ENCODE assay signal across 35 cellular contexts in genomic region chr13:88294368-88294767, GRCh38.
"Had no signal": no experiment of that assay in that cellular context is flagged by ENCODE, and none has a peak within 500 bp of the region (broad histone marks: within the 10 kb centered on the region; RNA-seq: fewer than 3 reads in every experiment).

No MANE protein-coding gene starts in this region.

- ATAC-seq: activated CD4-positive, CD25-positive, alpha-beta regulatory T cell treated with anti-CD3 and anti-CD28 coated beads, Interleukin-2, amount 50 U/mL, for 24 hours; activated CD8-positive, alpha-beta memory T cell treated with anti-CD3 and anti-CD28 coated beads, Interleukin-2, amount 10 ng/mL, durations not matched to agents 7 days and 5 days; activated CD8-positive, alpha-beta T cell treated with anti-CD3 and anti-CD28 coated beads for 36 hours; activated naive CD8-positive, alpha-beta T cell treated with anti-CD3 and anti-CD28 coated beads, Interleukin-2, amount 50 U/mL, for 24 hours; body of pancreas; foreskin keratinocyte; gastrocnemius medialis; heart left ventricle; T-helper 17 cell had no signal

- H3K27me3 ChIP-seq: adrenal gland, body of pancreas, esophagus muscularis mucosa, foreskin keratinocyte, gastrocnemius medialis, heart left ventricle had no signal

- H3K4me1 Mint-ChIP-seq: activated B cell treated with CpG ODN at 0.5 μM for 24 hours; activated CD8-positive, alpha-beta memory T cell treated with anti-CD3 and anti-CD28 coated beads, Interleukin-2, amount 10 ng/mL, durations not matched to agents 7 days and 5 days; activated naive CD4-positive, alpha-beta T cell treated with anti-CD3 and anti-CD28 coated beads, Interleukin-2, amount 50 U/mL, for 24 hours; activated naive CD8-positive, alpha-beta T cell treated with anti-CD3 and anti-CD28 coated beads for 36 hours; activated naive CD8-positive, alpha-beta T cell treated with anti-CD3 and anti-CD28 coated beads, Interleukin-2, amount 50 U/mL, for 24 hours; T-helper 17 cell had no signal

- H3K27ac Mint-ChIP-seq: activated B cell treated with CpG ODN at 0.5 μM for 24 hours; activated CD8-positive, alpha-beta memory T cell treated with anti-CD3 and anti-CD28 coated beads, Interleukin-2, amount 10 ng/mL, durations not matched to agents 7 days and 5 days; activated CD8-positive, alpha-beta T cell treated with anti-CD3 and anti-CD28 coated beads for 36 hours; activated naive CD4-positive, alpha-beta T cell treated with anti-CD3 and anti-CD28 coated beads for 36 hours; activated naive CD4-positive, alpha-beta T cell treated with anti-CD3 and anti-CD28 coated beads, Interleukin-2, amount 50 U/mL, for 24 hours; activated naive CD8-positive, alpha-beta T cell treated with anti-CD3 and anti-CD28 coated beads for 36 hours; activated naive CD8-positive, alpha-beta T cell treated with anti-CD3 and anti-CD28 coated beads, Interleukin-2, amount 50 U/mL, for 24 hours; activated T-helper 1 cell treated with anti-CD3 and anti-CD28 coated beads, Interleukin-12 subunit alpha, Interleukin-12 subunit beta, Interleukin-2, Interleukin-4 antibody, amounts not matched to agents 30 ng/mL and 10 ng/mL and 1 ng/mL, durations not matched to agents 14 hours and 24 hours and 36 hours; activated T-helper 2 cell treated with anti-CD3 and anti-CD28 coated beads, Interferon-gamma antibody, Interleukin-2, Interleukin-4, amounts not matched to agents 10 μg/mL and 5 μg/mL and 100 μg/mL, durations not matched to agents 14 hours and 24 hours and 36 hours; T-helper 17 cell; T-helper 2 cell treated with Interferon-gamma antibody and Interleukin-4, amounts not matched to agents 5 μg/mL and 100 μg/mL, for 36 hours had no signal

- H3K36me3 ChIP-seq: adrenal gland, esophagus muscularis mucosa, gastrocnemius medialis, heart left ventricle, WERI-Rb-1 had no signal

- DNase-seq: activated B cell treated with CpG ODN at 0.5 μM for 24 hours; activated CD4-positive, alpha-beta T cell treated with anti-CD3 and anti-CD28 coated beads for 48 hours; activated CD4-positive, alpha-beta T cell treated with anti-CD3 and anti-CD28 coated beads, Interleukin-2, amount 50 U/mL, for 1 hour; activated CD4-positive, alpha-beta T cell treated with anti-CD3 and anti-CD28 coated beads, Interleukin-2, amount 50 U/mL, for 48 hours; activated CD8-positive, alpha-beta memory T cell treated with anti-CD3 and anti-CD28 coated beads, Interleukin-2, amount 10 ng/mL, durations not matched to agents 7 days and 5 days; activated CD8-positive, alpha-beta memory T cell treated with anti-CD3 and anti-CD28 coated beads, Interleukin-2, amount 50 U/mL, for 4 hours; activated CD8-positive, alpha-beta T cell treated with anti-CD3 and anti-CD28 coated beads for 36 hours; activated effector memory CD4-positive, alpha-beta T cell treated with anti-CD3 and anti-CD28 coated beads, Interleukin-2, amount 50 U/mL, for 16 hours; activated naive CD4-positive, alpha-beta T cell treated with anti-CD3 and anti-CD28 coated beads for 36 hours; activated naive CD8-positive, alpha-beta T cell treated with anti-CD3 and anti-CD28 coated beads for 36 hours; activated naive CD8-positive, alpha-beta T cell treated with anti-CD3 and anti-CD28 coated beads, Interleukin-2, amount 50 U/mL, for 24 hours; activated T-cell treated with anti-CD3 and anti-CD28 coated beads, Interleukin-2, amount 50 U/mL, for 1 hour; activated T-cell treated with anti-CD3 and anti-CD28 coated beads, Interleukin-2, amount 50 U/mL, for 48 hours; adrenal gland; amygdala; aorta; body of pancreas; caudate nucleus; cortex of kidney; dermis blood vessel endothelial cell; effector CD4-positive, alpha-beta T cell; foreskin keratinocyte; gastrocnemius medialis; glutamatergic neuron; heart left ventricle; T-helper 17 cell; T1000; WERI-Rb-1 had no signal

- H3K27ac ChIP-seq: adrenal gland, body of pancreas, epithelial cell of prostate, esophagus muscularis mucosa, foreskin keratinocyte, gastrocnemius medialis, heart left ventricle, WERI-Rb-1 had no signal

- H3K36me3 Mint-ChIP-seq: activated CD8-positive, alpha-beta memory T cell treated with anti-CD3 and anti-CD28 coated beads, Interleukin-2, amount 10 ng/mL, durations not matched to agents 7 days and 5 days; activated naive CD4-positive, alpha-beta T cell treated with anti-CD3 and anti-CD28 coated beads, Interleukin-2, amount 50 U/mL, for 24 hours; activated naive CD8-positive, alpha-beta T cell treated with anti-CD3 and anti-CD28 coated beads for 36 hours had no signal

- H3K4me1 ChIP-seq: adrenal gland, body of pancreas, esophagus muscularis mucosa, foreskin keratinocyte, gastrocnemius medialis, heart left ventricle had no signal

- H3K9me3 ChIP-seq: adrenal gland, body of pancreas, esophagus muscularis mucosa, gastrocnemius medialis, heart left ventricle had no signal

- H3K27me3 Mint-ChIP-seq: activated B cell treated with CpG ODN at 0.5 μM for 24 hours; activated CD8-positive, alpha-beta memory T cell treated with anti-CD3 and anti-CD28 coated beads, Interleukin-2, amount 10 ng/mL, durations not matched to agents 7 days and 5 days; activated CD8-positive, alpha-beta T cell treated with anti-CD3 and anti-CD28 coated beads for 36 hours; activated naive CD4-positive, alpha-beta T cell treated with anti-CD3 and anti-CD28 coated beads, Interleukin-2, amount 50 U/mL, for 24 hours; activated naive CD8-positive, alpha-beta T cell treated with anti-CD3 and anti-CD28 coated beads for 36 hours; activated naive CD8-positive, alpha-beta T cell treated with anti-CD3 and anti-CD28 coated beads, Interleukin-2, amount 50 U/mL, for 24 hours; T-helper 17 cell had no signal

- H3K4me3 Mint-ChIP-seq: activated B cell treated with CpG ODN at 0.5 μM for 24 hours; activated CD8-positive, alpha-beta memory T cell treated with anti-CD3 and anti-CD28 coated beads, Interleukin-2, amount 10 ng/mL, durations not matched to agents 7 days and 5 days; activated CD8-positive, alpha-beta T cell treated with anti-CD3 and anti-CD28 coated beads for 36 hours; activated naive CD4-positive, alpha-beta T cell treated with anti-CD3 and anti-CD28 coated beads for 36 hours; activated naive CD4-positive, alpha-beta T cell treated with anti-CD3 and anti-CD28 coated beads, Interleukin-2, amount 50 U/mL, for 24 hours; activated naive CD8-positive, alpha-beta T cell treated with anti-CD3 and anti-CD28 coated beads for 36 hours; activated naive CD8-positive, alpha-beta T cell treated with anti-CD3 and anti-CD28 coated beads, Interleukin-2, amount 50 U/mL, for 24 hours; activated T-helper 1 cell treated with anti-CD3 and anti-CD28 coated beads, Interleukin-12 subunit alpha, Interleukin-12 subunit beta, Interleukin-2, Interleukin-4 antibody, amounts not matched to agents 30 ng/mL and 10 ng/mL and 1 ng/mL, durations not matched to agents 14 hours and 24 hours and 36 hours; T-helper 17 cell; T-helper 2 cell treated with Interferon-gamma antibody and Interleukin-4, amounts not matched to agents 5 μg/mL and 100 μg/mL, for 36 hours had no signal

- H3K4me3 ChIP-seq: adrenal gland, body of pancreas, esophagus muscularis mucosa, gastrocnemius medialis, heart left ventricle had no signal

- H3K9me3 Mint-ChIP-seq: activated naive CD4-positive, alpha-beta T cell treated with anti-CD3 and anti-CD28 coated beads, Interleukin-2, amount 50 U/mL, for 24 hours; activated naive CD8-positive, alpha-beta T cell treated with anti-CD3 and anti-CD28 coated beads for 36 hours; activated T-helper 1 cell treated with anti-CD3 and anti-CD28 coated beads, Interleukin-12 subunit alpha, Interleukin-12 subunit beta, Interleukin-2, Interleukin-4 antibody, amounts not matched to agents 30 ng/mL and 10 ng/mL and 1 ng/mL, durations not matched to agents 14 hours and 24 hours and 36 hours had no signal
